ENCODE assay signal across 36 cellular contexts in genomic region chr4:147566762-147567161, GRCh38.
"Had no signal": no experiment of that assay in that cellular context is flagged by ENCODE, and none has a peak within 500 bp of the region (broad histone marks: within the 10 kb centered on the region; RNA-seq: fewer than 3 reads in every experiment).

No MANE protein-coding gene starts in this region.

- H3K36me3 Mint-ChIP-seq: activated CD4-positive, alpha-beta memory T cell treated with anti-CD3 and anti-CD28 coated beads for 36 hours; activated naive CD4-positive, alpha-beta T cell treated with anti-CD3 and anti-CD28 coated beads, Interleukin-2, amount 50 U/mL, for 72 hours; activated naive CD8-positive, alpha-beta T cell treated with anti-CD3 and anti-CD28 coated beads for 36 hours had no signal

- H3K27ac Mint-ChIP-seq: activated CD4-positive, alpha-beta memory T cell treated with anti-CD3 and anti-CD28 coated beads for 36 hours; activated CD4-positive, alpha-beta T cell treated with anti-CD3 and anti-CD28 coated beads for 36 hours; activated CD4-positive, alpha-beta T cell treated with anti-CD3 and anti-CD28 coated beads, Interleukin-2, amount 10 ng/mL, durations not matched to agents 24 days and 14 days; activated CD8-positive, alpha-beta T cell treated with anti-CD3 and anti-CD28 coated beads for 36 hours; activated naive CD4-positive, alpha-beta T cell treated with anti-CD3 and anti-CD28 coated beads for 36 hours; activated naive CD4-positive, alpha-beta T cell treated with anti-CD3 and anti-CD28 coated beads, Interleukin-2, amount 50 U/mL, for 72 hours; activated naive CD8-positive, alpha-beta T cell treated with anti-CD3 and anti-CD28 coated beads for 36 hours; activated T-cell treated with anti-CD3 and anti-CD28 coated beads, Interleukin-2, amount 50 U/mL, for 72 hours; activated T-helper 1 cell treated with anti-CD3 and anti-CD28 coated beads, Interleukin-12 subunit alpha, Interleukin-12 subunit beta, Interleukin-2, Interleukin-4 antibody, amounts not matched to agents 30 ng/mL and 10 ng/mL and 1 ng/mL, durations not matched to agents 14 hours and 24 hours and 36 hours; activated T-helper 17 cell treated with anti-CD3 and anti-CD28 coated beads, Interleukin-2, amount 50 U/mL, for 72 hours; T-helper 1 cell treated with Interleukin-12 subunit alpha and Interleukin-12 subunit beta and Interleukin-4 antibody, amounts not matched to agents 30 μg/mL and 1 μg/mL, for 36 hours; T-helper 2 cell treated with Interferon-gamma antibody and Interleukin-4, amounts not matched to agents 5 μg/mL and 100 μg/mL, for 36 hours had no signal

- H3K9me3 ChIP-seq: adrenal gland, body of pancreas had no signal

- H3K36me3 ChIP-seq: adrenal gland, brain microvascular endothelial cell, breast epithelium had no signal

- H3K4me3 Mint-ChIP-seq: activated CD4-positive, alpha-beta memory T cell treated with anti-CD3 and anti-CD28 coated beads for 36 hours; activated CD4-positive, alpha-beta T cell treated with anti-CD3 and anti-CD28 coated beads for 36 hours; activated CD4-positive, alpha-beta T cell treated with anti-CD3 and anti-CD28 coated beads, Interleukin-2, amount 10 ng/mL, durations not matched to agents 24 days and 14 days; activated CD8-positive, alpha-beta T cell treated with anti-CD3 and anti-CD28 coated beads for 36 hours; activated naive CD4-positive, alpha-beta T cell treated with anti-CD3 and anti-CD28 coated beads for 36 hours; activated naive CD8-positive, alpha-beta T cell treated with anti-CD3 and anti-CD28 coated beads for 36 hours; activated T-cell treated with anti-CD3 and anti-CD28 coated beads, Interleukin-2, amount 50 U/mL, for 4 hours; activated T-cell treated with anti-CD3 and anti-CD28 coated beads, Interleukin-2, amount 50 U/mL, for 72 hours; activated T-helper 1 cell treated with anti-CD3 and anti-CD28 coated beads, Interleukin-12 subunit alpha, Interleukin-12 subunit beta, Interleukin-2, Interleukin-4 antibody, amounts not matched to agents 30 ng/mL and 10 ng/mL and 1 ng/mL, durations not matched to agents 14 hours and 24 hours and 36 hours; activated T-helper 17 cell treated with anti-CD3 and anti-CD28 coated beads, Interleukin-2, amount 50 U/mL, for 72 hours; T-helper 1 cell treated with Interleukin-12 subunit alpha and Interleukin-12 subunit beta and Interleukin-4 antibody, amounts not matched to agents 30 μg/mL and 1 μg/mL, for 36 hours; T-helper 2 cell treated with Interferon-gamma antibody and Interleukin-4, amounts not matched to agents 5 μg/mL and 100 μg/mL, for 36 hours had no signal

- H3K27ac ChIP-seq: adrenal gland, body of pancreas, brain microvascular endothelial cell, breast epithelium, VCaP had no signal

- H3K9me3 Mint-ChIP-seq: activated CD4-positive, alpha-beta memory T cell treated with anti-CD3 and anti-CD28 coated beads for 36 hours; activated CD8-positive, alpha-beta T cell treated with anti-CD3 and anti-CD28 coated beads for 36 hours; activated naive CD4-positive, alpha-beta T cell treated with anti-CD3 and anti-CD28 coated beads for 36 hours; activated naive CD4-positive, alpha-beta T cell treated with anti-CD3 and anti-CD28 coated beads, Interleukin-2, amount 50 U/mL, for 72 hours; activated T-cell treated with anti-CD3 and anti-CD28 coated beads, Interleukin-2, amount 50 U/mL, for 4 hours; activated T-cell treated with anti-CD3 and anti-CD28 coated beads, Interleukin-2, amount 50 U/mL, for 72 hours; activated T-helper 17 cell treated with anti-CD3 and anti-CD28 coated beads, Interleukin-2, amount 50 U/mL, for 72 hours; T-helper 1 cell treated with Interleukin-12 subunit alpha and Interleukin-12 subunit beta and Interleukin-4 antibody, amounts not matched to agents 30 μg/mL and 1 μg/mL, for 36 hours; T-helper 2 cell treated with Interferon-gamma antibody and Interleukin-4, amounts not matched to agents 5 μg/mL and 100 μg/mL, for 36 hours had no signal

- ATAC-seq: activated CD4-positive, alpha-beta T cell treated with anti-CD3 and anti-CD28 coated beads for 36 hours; activated CD4-positive, CD25-positive, alpha-beta regulatory T cell treated with anti-CD3 and anti-CD28 coated beads, Interleukin-2, amount 50 U/mL, for 24 hours; activated CD8-positive, alpha-beta T cell treated with anti-CD3 and anti-CD28 coated beads for 36 hours; activated naive CD4-positive, alpha-beta T cell treated with anti-CD3 and anti-CD28 coated beads, Interleukin-2, amount 50 U/mL, for 72 hours; activated T-cell treated with anti-CD3 and anti-CD28 coated beads, Interleukin-2, amount 50 U/mL, for 4 hours; activated T-cell treated with anti-CD3 and anti-CD28 coated beads, Interleukin-2, amount 50 U/mL, for 72 hours; activated T-helper 17 cell treated with anti-CD3 and anti-CD28 coated beads, Interleukin-2, amount 50 U/mL, for 72 hours; body of pancreas had no signal

- DNase-seq: activated CD4-positive, alpha-beta memory T cell treated with anti-CD3 and anti-CD28 coated beads for 36 hours; activated CD4-positive, alpha-beta T cell treated with anti-CD3 and anti-CD28 coated beads for 1 hour; activated CD4-positive, alpha-beta T cell treated with anti-CD3 and anti-CD28 coated beads for 36 hours; activated CD4-positive, alpha-beta T cell treated with anti-CD3 and anti-CD28 coated beads, Interleukin-2, amount 10 ng/mL, durations not matched to agents 24 days and 14 days; activated CD4-positive, alpha-beta T cell treated with anti-CD3 and anti-CD28 coated beads, Interleukin-2, amount 50 U/mL, for 1 hour; activated CD4-positive, alpha-beta T cell treated with anti-CD3 and anti-CD28 coated beads, Interleukin-2, amount 50 U/mL, for 4 hours; activated CD4-positive, CD25-positive, alpha-beta regulatory T cell; activated CD8-positive, alpha-beta memory T cell treated with anti-CD3 and anti-CD28 coated beads, Interleukin-2, amount 50 U/mL, for 4 hours; activated CD8-positive, alpha-beta T cell treated with anti-CD3 and anti-CD28 coated beads for 36 hours; activated effector memory CD4-positive, alpha-beta T cell treated with anti-CD3 and anti-CD28 coated beads, Interleukin-2, amount 50 U/mL, for 16 hours; activated gamma-delta T cell treated with Interleukin-2 at 50 U/mL for 16 hours; activated naive CD4-positive, alpha-beta T cell; activated naive CD4-positive, alpha-beta T cell treated with anti-CD3 and anti-CD28 coated beads for 36 hours; activated naive CD4-positive, alpha-beta T cell treated with anti-CD3 and anti-CD28 coated beads, Interleukin-2, amount 50 U/mL, for 16 hours; activated naive CD8-positive, alpha-beta T cell treated with anti-CD3 and anti-CD28 coated beads for 36 hours; activated T-cell treated with anti-CD3 and anti-CD28 coated beads for 4 hours; activated T-cell treated with anti-CD3 and anti-CD28 coated beads, Interleukin-2, amount 50 U/mL, for 1 hour; activated T-cell treated with anti-CD3 and anti-CD28 coated beads, Interleukin-2, amount 50 U/mL, for 4 hours; activated T-cell treated with anti-CD3 and anti-CD28 coated beads, Interleukin-2, amount 50 U/mL, for 72 hours; adrenal gland; amniotic stem cell; aorta; body of pancreas; brain microvascular endothelial cell; central memory CD4-positive, alpha-beta T cell; T-helper 1 cell; T-helper 2 cell; T-helper 9 cell had no signal

- H3K27me3 ChIP-seq: adrenal gland, body of pancreas, brain microvascular endothelial cell, breast epithelium had no signal

- H3K4me1 Mint-ChIP-seq: activated CD4-positive, alpha-beta T cell treated with anti-CD3 and anti-CD28 coated beads for 36 hours; activated CD4-positive, alpha-beta T cell treated with anti-CD3 and anti-CD28 coated beads, Interleukin-2, amount 10 ng/mL, durations not matched to agents 24 days and 14 days; activated naive CD8-positive, alpha-beta T cell treated with anti-CD3 and anti-CD28 coated beads for 36 hours; activated T-helper 17 cell treated with anti-CD3 and anti-CD28 coated beads, Interleukin-2, amount 50 U/mL, for 72 hours had no signal

- H3K4me3 ChIP-seq: adrenal gland, body of pancreas, breast epithelium had no signal

- H3K4me1 ChIP-seq: adrenal gland, body of pancreas, breast epithelium had no signal
